Comparison of ENCODE assay signal across 18 cellular contexts in genomic region chr18:13457327-13457726, GRCh38.
A peak's percentile ranks its signal among the peaks of the same experiment; 100 is the strongest.
DNase-seq lines count a peak whose midpoint lies in the region; ATAC-seq, FAIRE-seq and TF ChIP-seq lines count a peak whose summit lies in the region.
"Had no signal": no experiment of that assay in that cellular context is flagged by ENCODE, and none has a peak within 500 bp of the region (broad histone marks: within the 10 kb centered on the region; RNA-seq: fewer than 3 reads in every experiment).

No MANE protein-coding gene starts in this region.

- no peaks in the 10 kb centered on the region for H3K36me3 ChIP-seq in endothelial cell of umbilical vein (ENCODE audit: control insufficient read depth in 2 of 2, extremely low read depth in 1 of 2, insufficient read depth in 2 of 2, low read length in 2 of 2)

- dilution Hi-C loops in endothelial cell of umbilical vein (cut with MboI; ENCODE audit: extremely low pct_ligation_motif_present, low sequenced_read_pairs) = no loop called here

- TF ChIP-seq POLR2A in endothelial cell of umbilical vein (IDR thresholded peaks at IDR 0.05; ENCODE audit: low read depth, low read length) = no peak

- peak overlapping the region; percentile 40 for H3K27ac ChIP-seq in endothelial cell of umbilical vein (ENCODE audit: insufficient read depth, low read depth, low read length)
- H3K27ac ChIP-seq: A549, GM23248, RWPE1 had no signal

- H3K9me3 ChIP-seq in T-helper 17 cell (ENCODE audit: control insufficient read depth, low read length, poor library complexity, severe bottlenecking) = no peaks in the 10 kb centered on the region
- H3K9me3 ChIP-seq in endothelial cell of umbilical vein (replicated peaks; ENCODE audit: control insufficient read depth, insufficient read depth, low read length) = no peaks in the 10 kb centered on the region
- H3K9me3 ChIP-seq: A549 had no signal

- TF ChIP-seq CTCF in endothelial cell of umbilical vein (IDR thresholded peaks at IDR 0.05; ENCODE audit: extremely low read depth in 1 of 2, insufficient read depth in 1 of 2, low read depth in 1 of 2, low read length in 2 of 2) = no peak

- no peaks in the 10 kb centered on the region for H3K27me3 ChIP-seq in endothelial cell of umbilical vein (ENCODE audit: control insufficient read depth in 2 of 2, insufficient read depth in 2 of 2, low read length in 2 of 2)

- no peak overlapping the region for H3K4me3 ChIP-seq in endothelial cell of umbilical vein (replicated peaks in 1 of 3; ENCODE audit: insufficient read depth in 1 of 3, low read depth in 1 of 3, low read length in 3 of 3)
- H3K4me3 ChIP-seq: A549, GM23248 had no signal

- H2AFZ ChIP-seq in endothelial cell of umbilical vein (ENCODE audit: low read depth, low read length) = peak overlapping the region; percentile 46
- H2AFZ ChIP-seq: GM23248 had no signal

- peaks cover 11% of the 10 kb centered on the region for H3K4me1 ChIP-seq in endothelial cell of umbilical vein (ENCODE audit: control insufficient read depth, extremely low read depth, insufficient read depth, low read length)

- ATAC-seq in T-helper 17 cell (no peak), HG03378 (IDR thresholded peaks at IDR 0.05; ENCODE audit: unreplicated experiment) (no peak)
- ATAC-seq: A549 had no signal

- BruUV-seq in endothelial cell of umbilical vein (replicated peaks; lab: Mats Ljungman, UMichigan) = no TSS peak

- H3K9ac ChIP-seq in endothelial cell of umbilical vein (replicated peaks; ENCODE audit: extremely low read depth, insufficient read depth, low read length) = peak overlapping the region; percentile 6
- H3K9ac ChIP-seq: GM23248 had no signal

- POLR2A ChIA-PET in endothelial cell of umbilical vein (lab: Charles Lee) = no interaction called here

- FAIRE-seq in endothelial cell of umbilical vein (lab: Jason Lieb, UNC) = peak; percentile 70
- FAIRE-seq: A549, HTR-8/SVneo had no signal

- peaks cover 21% of the 10 kb centered on the region for H3K9me3 Mint-ChIP-seq in activated naive CD4-positive, alpha-beta T cell treated with anti-CD3 and anti-CD28 coated beads, Interleukin-2, amount 10 ng/mL, durations not matched to agents 7 days and 5 days
- H3K9me3 Mint-ChIP-seq: CD8-positive, alpha-beta memory T cell had no signal

- no peaks in the 10 kb centered on the region for H3K27me3 Mint-ChIP-seq in activated naive CD4-positive, alpha-beta T cell treated with anti-CD3 and anti-CD28 coated beads, Interleukin-2, amount 10 ng/mL, durations not matched to agents 7 days and 5 days
- no peaks in the 10 kb centered on the region for H3K27me3 Mint-ChIP-seq in T-helper 17 cell
- H3K27me3 Mint-ChIP-seq: CD8-positive, alpha-beta memory T cell had no signal

- no peak overlapping the region for H3K4me3 Mint-ChIP-seq in activated naive CD4-positive, alpha-beta T cell treated with anti-CD3 and anti-CD28 coated beads, Interleukin-2, amount 10 ng/mL, durations not matched to agents 7 days and 5 days
- H3K4me3 Mint-ChIP-seq in T-helper 17 cell = no peak overlapping the region
- H3K4me3 Mint-ChIP-seq: CD8-positive, alpha-beta memory T cell had no signal

- H3K27ac Mint-ChIP-seq in activated naive CD4-positive, alpha-beta T cell treated with anti-CD3 and anti-CD28 coated beads, Interleukin-2, amount 10 ng/mL, durations not matched to agents 7 days and 5 days = peak overlapping the region; percentile 58
- H3K27ac Mint-ChIP-seq in T-helper 17 cell = peak overlapping the region; percentile 21

- no peaks in the 10 kb centered on the region for H3K9me1 ChIP-seq in endothelial cell of umbilical vein (replicated peaks; ENCODE audit: control insufficient read depth, extremely low read depth, insufficient read depth, low read length)

- no peaks in the 10 kb centered on the region for H4K20me1 ChIP-seq in endothelial cell of umbilical vein (replicated peaks; ENCODE audit: control insufficient read depth, extremely low read depth, insufficient read depth, low read length)

- no peak overlapping the region for H3K4me2 ChIP-seq in endothelial cell of umbilical vein (ENCODE audit: insufficient read depth, low read length)
- H3K4me2 ChIP-seq: A549 had no signal

- intact Hi-C loops in endothelial cell of umbilical vein (cut with micrococcal nuclease) = no loop called here

- peaks cover 27% of the 10 kb centered on the region for H3K36me3 Mint-ChIP-seq in activated naive CD4-positive, alpha-beta T cell treated with anti-CD3 and anti-CD28 coated beads, Interleukin-2, amount 10 ng/mL, durations not matched to agents 7 days and 5 days
- H3K36me3 Mint-ChIP-seq in T-helper 17 cell (ENCODE audit: low read depth) = peaks cover 4% of the 10 kb centered on the region
- H3K36me3 Mint-ChIP-seq: CD8-positive, alpha-beta memory T cell had no signal

- CTCF ChIA-PET in activated naive CD4-positive, alpha-beta T cell treated with anti-CD3 and anti-CD28 coated beads, Interleukin-2, amount 10 ng/mL, durations not matched to agents 7 days and 5 days (lab: Charles Lee) = interaction anchor here (0.7 kb wide), 1 partner anchor 41 kb away, joined by 3 read pairs; no protein-coding TSS in a partner anchor
- CTCF ChIA-PET in endothelial cell of umbilical vein (lab: Charles Lee) = interaction anchor here (0.9 to 1.5 kb wide), 3 partner anchors 44 to 241 kb away, joined by 3 to 4 read pairs (median 3); no protein-coding TSS in a partner anchor

- no peak for DNase-seq in activated naive CD4-positive, alpha-beta T cell treated with anti-CD3 and anti-CD28 coated beads, Interleukin-2, amount 10 ng/mL, durations not matched to agents 7 days and 5 days
- no peak for DNase-seq in activated naive CD4-positive, alpha-beta T cell treated with anti-CD3 and anti-CD28 coated beads, Interleukin-2, amount 50 U/mL, for 16 hours
- no peak for DNase-seq in T-helper 17 cell
- peak; percentile 87 for DNase-seq in endothelial cell of umbilical vein (ENCODE audit: low read depth, low spot score)
- no peak for DNase-seq in NCI-H2081 treated with DMSO at 0.1 percent for 48 hours (lab: John Stamatoyannopoulos, UW)
- DNase-seq in NCI-H446 treated with DMSO at 0.1 percent for 48 hours (lab: John Stamatoyannopoulos, UW) = no peak
- DNase-seq: CD8-positive, alpha-beta memory T cell; GM23248; NCI-H146; NCI-H2107; NCI-H226; NCI-H526 treated with DMSO at 0.1 percent for 48 hours; NK-92 treated with Interleukin-12 subunit alpha and Interleukin-12 subunit beta, amount 100 ng/mL, for 24 hours; OCI-M1 had no signal

- peaks cover 50% of the 10 kb centered on the region for H3K4me1 Mint-ChIP-seq in activated naive CD4-positive, alpha-beta T cell treated with anti-CD3 and anti-CD28 coated beads, Interleukin-2, amount 10 ng/mL, durations not matched to agents 7 days and 5 days
- H3K4me1 Mint-ChIP-seq in T-helper 17 cell = peaks cover 32% of the 10 kb centered on the region

- H3K79me2 ChIP-seq in endothelial cell of umbilical vein (ENCODE audit: control insufficient read depth, insufficient read depth, low read length) = no peaks in the 10 kb centered on the region

TF ChIP-seq in endothelial cell of umbilical vein, 7 proteins besides CTCF, POLR2A, EP300 and RAD21:
- no peak for TF ChIP-seq MYC (IDR thresholded peaks at IDR 0.05; ENCODE audit: low read depth, low read length)
- peak; percentile 57 for TF ChIP-seq POLR2AphosphoS5 (IDR thresholded peaks at IDR 0.05; ENCODE audit: insufficient read depth, low read depth, low read length)
- TF ChIP-seq GATA2 (IDR thresholded peaks at IDR 0.05; ENCODE audit: insufficient read depth, insufficient read length, low read depth, low read length) = no peak
- TF ChIP-seq FOS (IDR thresholded peaks at IDR 0.05; ENCODE audit: borderline replicate concordance, insufficient read depth, low read length) = peak; percentile 20
- TF ChIP-seq MAX (IDR thresholded peaks at IDR 0.05; ENCODE audit: insufficient read depth, insufficient read length) = no peak
- TF ChIP-seq EZH2 (IDR thresholded peaks at IDR 0.05; ENCODE audit: borderline replicate concordance, low read depth, low read length, severe bottlenecking) = no peak
- no peak for TF ChIP-seq JUN (IDR thresholded peaks at IDR 0.05; ENCODE audit: borderline replicate concordance, insufficient read depth, insufficient read length, low read depth)
